Comparison of ENCODE assay signal across 20 cellular contexts in the genomic region with DNA sequence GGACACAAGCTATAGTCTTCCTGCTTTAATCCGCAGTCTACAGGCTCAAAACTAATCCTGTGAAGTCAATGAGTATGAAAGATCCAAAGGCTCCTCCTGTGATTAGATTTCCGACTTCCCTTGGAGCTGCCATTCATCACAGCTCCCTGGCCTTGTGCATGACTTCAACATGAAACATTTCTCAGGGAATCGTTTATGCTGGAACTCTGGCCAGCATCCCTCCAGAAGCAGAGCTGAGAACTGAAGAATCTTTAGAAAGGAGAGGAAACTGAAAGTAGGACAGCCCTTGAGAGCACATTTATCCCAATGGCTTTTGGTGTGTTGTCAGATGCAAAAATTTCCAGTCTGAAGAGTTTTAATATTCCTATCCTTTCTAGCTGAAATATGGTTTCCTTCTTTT.
DNase-seq lines count a peak whose midpoint lies in the region; ATAC-seq, FAIRE-seq and TF ChIP-seq lines count a peak whose summit lies in the region.
"Had no signal": no experiment of that assay in that cellular context is flagged by ENCODE, and none has a peak within 500 bp of the region (broad histone marks: within the 10 kb centered on the region; RNA-seq: fewer than 3 reads in every experiment).

No MANE protein-coding gene starts in this region.

- CTCF ChIA-PET in IMR-90 (lab: Yijun Ruan, JAX): no interaction called here

- no peak overlapping the region for H3K18ac ChIP-seq in IMR-90 (ENCODE audit: low read depth, low read length)
- H3K18ac ChIP-seq in mesenchymal stem cell (ENCODE audit: low read depth in 1 of 2, low read length in 2 of 2): no peak overlapping the region

- TF ChIP-seq RAD21 in IMR-90 (IDR thresholded peaks at IDR 0.05; ENCODE audit: low read length): no peak

- no peaks in the 10 kb centered on the region for H3K36me3 ChIP-seq in IMR-90 (ENCODE audit: control insufficient read depth, insufficient read depth, low read length)
- no peaks in the 10 kb centered on the region for H3K36me3 ChIP-seq in mesenchymal stem cell (ENCODE audit: control insufficient read depth in 1 of 2, insufficient read depth in 2 of 2, low read depth in 1 of 2, low read length in 2 of 2)
- no peaks in the 10 kb centered on the region for H3K36me3 ChIP-seq in Karpas-422 (ENCODE audit: insufficient read depth, low read length)

- H3K23ac ChIP-seq in IMR-90 (ENCODE audit: low read depth, low read length) (no peak overlapping the region), mesenchymal stem cell (ENCODE audit: low read length in 2 of 2) (no peak overlapping the region)

- H3K4me3 ChIP-seq in IMR-90 (ENCODE audit: insufficient read depth, low read depth, low read length): no peak overlapping the region
- peak overlapping the region in 1 of 2 experiments; percentile 16 for H3K4me3 ChIP-seq in mesenchymal stem cell (ENCODE audit: insufficient read depth in 1 of 2, low read depth in 1 of 2, low read length in 2 of 2)
- no peak overlapping the region for H3K4me3 ChIP-seq in Karpas-422 (ENCODE audit: low read length)

- no peak for ATAC-seq in IMR-90 (ENCODE audit: low read depth)
- ATAC-seq: SK-N-SH treated with all-trans-retinoic acid at 6 μM for 48 hours had no signal

- no peak for FAIRE-seq in GM12892 (lab: Jason Lieb, UNC)
- FAIRE-seq: G401.6 had no signal

- H3K79me2 ChIP-seq in Karpas-422 (ENCODE audit: low read length): no peaks in the 10 kb centered on the region

- no peaks in the 10 kb centered on the region for H3K9me2 ChIP-seq in Karpas-422 (replicated peaks; ENCODE audit: insufficient read depth, low read length)

- no peak overlapping the region for H2BK15ac ChIP-seq in IMR-90 (ENCODE audit: low read depth, low read length)
- H2BK15ac ChIP-seq in mesenchymal stem cell (ENCODE audit: low read depth, poor library complexity, severe bottlenecking): no peak overlapping the region

- POLR2A ChIA-PET in IMR-90 (lab: Charles Lee; ENCODE audit: unreplicated experiment): no interaction called here

- no peak overlapping the region for H4K5ac ChIP-seq in IMR-90 (ENCODE audit: low read depth, low read length)

- no TSS peak for BruUV-seq in IMR-90 (replicated peaks; lab: Mats Ljungman, UMichigan)

- no peak overlapping the region for H2BK12ac ChIP-seq in mesenchymal stem cell (ENCODE audit: low read length in 2 of 2)

- TF ChIP-seq POLR2A in IMR-90 (IDR thresholded peaks at IDR 0.05; ENCODE audit: low read depth, low read length) (no peak), GM12892 (IDR thresholded peaks at IDR 0.05; ENCODE audit: low read depth, low read length) (no peak)

- H2AFZ ChIP-seq in IMR-90 (replicated peaks; ENCODE audit: low read length, poor library complexity) (no peak overlapping the region), mesenchymal stem cell (ENCODE audit: low read depth, low read length) (no peak overlapping the region), Karpas-422 (ENCODE audit: low read length) (no peak overlapping the region)

- H3K27me3 ChIP-seq in IMR-90 (ENCODE audit: control insufficient read depth, insufficient read depth, low read length) (peaks cover 2% of the 10 kb centered on the region; the same call in 1 of the 2 replicates), mesenchymal stem cell (ENCODE audit: control insufficient read depth in 1 of 2, insufficient read depth in 1 of 2, low read length in 2 of 2) (no peaks in the 10 kb centered on the region), Karpas-422 (ENCODE audit: low read length) (no peaks in the 10 kb centered on the region)

- DNase-seq in IMR-90: no peak
- peak; percentile 20 for DNase-seq in amniotic epithelial cell (ENCODE audit: low read depth)
- peak; percentile 9 for DNase-seq in mesenchymal stem cell
- DNase-seq in superior temporal gyrus (ENCODE audit: extremely low spot score): peak; percentile 38
- no peak for DNase-seq in Karpas-422
- no peak for DNase-seq in GM12892 (ENCODE audit: insufficient read length)
- no peak for DNase-seq in activated gamma-delta T cell (lab: John Stamatoyannopoulos, UW)
- DNase-seq: ACHN, AML-193, DND-41, H9, Kasumi-1, NCI-H1105, NCI-H1694, NCI-H748 treated with DMSO at 0.1 percent for 48 hours, RPMI8226, SIG-M5 had no signal

- H3K14ac ChIP-seq in IMR-90 (replicated peaks; ENCODE audit: low read depth, low read length): no peak overlapping the region
- no peak overlapping the region for H3K14ac ChIP-seq in mesenchymal stem cell (ENCODE audit: low read length in 2 of 2)

- H3K27ac ChIP-seq in IMR-90 (ENCODE audit: insufficient read depth, low read length): no peak overlapping the region
- no peak overlapping the region for H3K27ac ChIP-seq in mesenchymal stem cell (ENCODE audit: low read length, poor library complexity, severe bottlenecking)
- no peak overlapping the region for H3K27ac ChIP-seq in Karpas-422 (ENCODE audit: low read length)
- H3K27ac ChIP-seq: HL-60 had no signal

- no peak overlapping the region for H2BK20ac ChIP-seq in IMR-90 (ENCODE audit: low read depth, low read length)

- H3K4me1 ChIP-seq in IMR-90 (ENCODE audit: control insufficient read depth, insufficient read depth, low read length): peaks cover 2% of the 10 kb centered on the region
- no peaks in the 10 kb centered on the region for H3K4me1 ChIP-seq in mesenchymal stem cell (ENCODE audit: control insufficient read depth, insufficient read depth, low read depth, low read length)
- H3K4me1 ChIP-seq in Karpas-422 (ENCODE audit: low read length): peaks cover 11% of the 10 kb centered on the region

- H4K91ac ChIP-seq in IMR-90 (ENCODE audit: insufficient read depth, low read depth, low read length) (no peak overlapping the region), mesenchymal stem cell (ENCODE audit: low read length) (no peak overlapping the region)

- no CpG with 5 or more reads among the region's 3 CpGs for WGBS in IMR-90 (ENCODE audit: extremely low coverage in 2 of 2, insufficient read length in 1 of 2), 2 experiments
- 86% methylated on average over 3 of the region's 3 CpGs for WGBS in mesenchymal stem cell

- intact Hi-C loops in IMR-90 (cut with micrococcal nuclease): no loop called here

- H3K79me1 ChIP-seq in IMR-90 (ENCODE audit: low read depth in 1 of 2, low read length in 2 of 2) (no peaks in the 10 kb centered on the region), mesenchymal stem cell (replicated peaks; ENCODE audit: low read length, poor library complexity, severe bottlenecking) (no peaks in the 10 kb centered on the region)

- H3K56ac ChIP-seq in IMR-90 (ENCODE audit: extremely low read depth, insufficient read depth, low read length): no peak overlapping the region

- no peak overlapping the region for H4K8ac ChIP-seq in IMR-90 (ENCODE audit: low read depth in 2 of 2, low read length in 2 of 2)
- no peak overlapping the region for H4K8ac ChIP-seq in mesenchymal stem cell (ENCODE audit: low read length)

- no peaks in the 10 kb centered on the region for H4K20me1 ChIP-seq in IMR-90 (ENCODE audit: insufficient read depth, low read length)
- H4K20me1 ChIP-seq in Karpas-422 (ENCODE audit: insufficient read depth, low read depth, low read length): no peaks in the 10 kb centered on the region

- H2BK120ac ChIP-seq in IMR-90 (ENCODE audit: low read depth, low read length) (no peak overlapping the region), mesenchymal stem cell (ENCODE audit: low read depth, low read length) (no peak overlapping the region)

- H3K9me1 ChIP-seq in IMR-90 (ENCODE audit: insufficient read depth, low read length): no peaks in the 10 kb centered on the region; the same call in 1 of the 2 replicates

- H2AK9ac ChIP-seq in IMR-90 (replicated peaks; ENCODE audit: low read depth, low read length, poor library complexity): no peak overlapping the region

- in situ Hi-C loops in IMR-90 (cut with MboI; ENCODE audit: low sequenced_read_pairs): no loop called here

- H2BK5ac ChIP-seq in IMR-90 (ENCODE audit: low read depth, low read length, poor library complexity, severe bottlenecking): no peak overlapping the region
- no peak overlapping the region for H2BK5ac ChIP-seq in mesenchymal stem cell (ENCODE audit: low read depth, low read length, poor library complexity, severe bottlenecking)

- H2AK5ac ChIP-seq in IMR-90 (ENCODE audit: low read depth, low read length) (no peak overlapping the region), mesenchymal stem cell (ENCODE audit: low read length, severe bottlenecking) (no peak overlapping the region)

- no peak for TF ChIP-seq CTCF in IMR-90 (conservative IDR thresholded peaks at IDR 0.05; ENCODE audit: low read depth, low read length)

- no peak overlapping the region for H3K9ac ChIP-seq in IMR-90 (ENCODE audit: low read depth, low read length)
- H3K9ac ChIP-seq in mesenchymal stem cell (ENCODE audit: low read length): peak overlapping the region; percentile 20
- no peak overlapping the region for H3K9ac ChIP-seq in Karpas-422 (ENCODE audit: low read length)

- H3K4ac ChIP-seq in IMR-90 (ENCODE audit: low read depth, low read length) (no peak overlapping the region), mesenchymal stem cell (ENCODE audit: low read depth in 1 of 2, low read length in 2 of 2) (no peak overlapping the region)

- H3K4me2 ChIP-seq in IMR-90 (ENCODE audit: low read depth, low read length): peak overlapping the region; percentile 23; the same call in 1 of the 2 replicates
- no peak overlapping the region for H3K4me2 ChIP-seq in mesenchymal stem cell (ENCODE audit: low read length, poor library complexity, severe bottlenecking)
- H3K4me2 ChIP-seq in Karpas-422 (ENCODE audit: low read depth, low read length, poor library complexity, severe bottlenecking): no peak overlapping the region

- dilution Hi-C loops in IMR-90 (cut with HindIII; ENCODE audit: low sequenced_read_pairs, unreplicated experiment): no loop called here

- H3K9me3 ChIP-seq in IMR-90 (ENCODE audit: control insufficient read depth, insufficient read depth, low read length) (no peaks in the 10 kb centered on the region), mesenchymal stem cell (ENCODE audit: control insufficient read depth, low read length) (no peaks in the 10 kb centered on the region), Karpas-422 (ENCODE audit: low read length) (no peaks in the 10 kb centered on the region)

TF ChIP-seq in IMR-90, 13 proteins besides CTCF, POLR2A, EP300 and RAD21:
- TF ChIP-seq MAZ (IDR thresholded peaks at IDR 0.05; ENCODE audit: borderline replicate concordance, low read depth, low read length) (no peak), CEBPB (IDR thresholded peaks at IDR 0.05; ENCODE audit: low read depth, low read length) (no peak), SMC3 (IDR thresholded peaks at IDR 0.05; ENCODE audit: low read depth, low read length) (no peak)
- TF ChIP-seq, protein P1, sequence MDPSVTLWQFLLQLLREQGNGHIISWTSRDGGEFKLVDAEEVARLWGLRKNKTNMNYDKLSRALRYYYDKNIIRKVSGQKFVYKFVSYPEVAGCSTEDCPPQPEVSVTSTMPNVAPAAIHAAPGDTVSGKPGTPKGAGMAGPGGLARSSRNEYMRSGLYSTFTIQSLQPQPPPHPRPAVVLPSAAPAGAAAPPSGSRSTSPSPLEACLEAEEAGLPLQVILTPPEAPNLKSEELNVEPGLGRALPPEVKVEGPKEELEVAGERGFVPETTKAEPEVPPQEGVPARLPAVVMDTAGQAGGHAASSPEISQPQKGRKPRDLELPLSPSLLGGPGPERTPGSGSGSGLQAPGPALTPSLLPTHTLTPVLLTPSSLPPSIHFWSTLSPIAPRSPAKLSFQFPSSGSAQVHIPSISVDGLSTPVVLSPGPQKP (IDR thresholded peaks at IDR 0.05; ENCODE audit: borderline replicate concordance, low read depth, low read length): no peak

Comparison
In these comparisons a context has a peak if more than half of its experiments do, and no peak if none do; other contexts are left out.
1. DNase-seq: peak in amniotic epithelial cell (single experiment), mesenchymal stem cell (single experiment) and superior temporal gyrus (single experiment); none in IMR-90 (single experiment), Karpas-422 (single experiment), GM12892 (single experiment) and activated gamma-delta T cell (single experiment).